ENCODE assay signal across 21 cellular contexts in the genomic region with DNA sequence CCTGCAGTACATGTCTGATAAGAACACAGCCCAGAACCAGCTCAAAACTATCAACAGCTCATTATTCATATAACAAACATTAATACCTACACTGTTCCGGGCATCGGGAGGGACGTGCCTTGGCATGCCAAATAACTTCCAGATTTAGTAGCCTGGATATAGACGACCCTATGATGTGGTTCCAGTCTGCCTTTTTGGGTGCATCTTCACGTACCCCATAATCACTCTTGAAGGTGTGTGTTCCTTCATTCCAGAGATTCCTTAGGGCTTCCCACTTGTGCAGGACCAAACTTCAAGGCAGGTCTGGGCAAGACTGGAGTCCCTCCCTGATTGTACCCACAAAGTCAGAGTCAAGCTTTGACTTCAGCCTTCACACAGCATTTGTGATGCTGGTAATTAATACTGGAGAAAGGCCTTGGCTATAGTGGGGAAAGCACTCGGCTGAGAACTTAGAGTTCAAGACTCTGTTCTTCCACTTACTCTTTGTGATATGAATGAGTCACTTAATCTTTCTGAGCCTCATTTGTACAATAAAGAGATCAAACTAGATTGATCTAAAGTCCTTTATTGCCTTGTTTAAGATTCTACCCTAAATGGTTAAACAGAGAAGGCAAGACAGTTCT. TPM values are rescaled to one million over a fixed set of nuclear protein-coding genes. Genes with fewer than 3 reads are reported as not detected.
DNase-seq lines count a peak whose midpoint lies in the region; ATAC-seq, FAIRE-seq and TF ChIP-seq lines count a peak whose summit lies in the region.
"Had no signal": no experiment of that assay in that cellular context is flagged by ENCODE, and none has a peak within 500 bp of the region (broad histone marks: within the 10 kb centered on the region; RNA-seq: fewer than 3 reads in every experiment).

No MANE protein-coding gene starts in this region.

- CTCF ChIA-PET in RWPE1 (lab: Yijun Ruan, JAX), result interaction anchor here (0.6 kb wide), 2 partner anchors 8 to 80 kb away, joined by 3 to 4 read pairs; no protein-coding TSS in a partner anchor

- ATAC-seq in GM21717 (IDR thresholded peaks at IDR 0.05; ENCODE audit: unreplicated experiment) (no peak), GM19035 (IDR thresholded peaks at IDR 0.05; ENCODE audit: unreplicated experiment) (no peak)
- ATAC-seq: CD8-positive, alpha-beta T cell; GM12878 had no signal

- no peak overlapping the region for H2AK5ac ChIP-seq in neuronal stem cell (ENCODE audit: low read depth, low read length)

- no peak overlapping the region for H3K23ac ChIP-seq in neuronal stem cell (ENCODE audit: low read depth, low read length, poor library complexity)

- no peak overlapping the region for H3K9ac ChIP-seq in neuronal stem cell (ENCODE audit: low read depth, low read length, poor library complexity)
- H3K9ac ChIP-seq: BLaER1 treated with 17β-estradiol and CSF1 and Interleukin-3, amounts not matched to agents 10 nM and 100 nM had no signal

- no peak overlapping the region for H2BK15ac ChIP-seq in neuronal stem cell (ENCODE audit: low read length)

- TF ChIP-seq POLR2A in H54 (IDR thresholded peaks at IDR 0.05; ENCODE audit: low read depth, low read length) (no peak), erythroblast (IDR thresholded peaks at IDR 0.05; ENCODE audit: low read length) (no peak)

- H3K14ac ChIP-seq in neuronal stem cell (ENCODE audit: low read length), result no peak overlapping the region

- no CpG with 5 or more reads among the region's 6 CpGs for WGBS in neuronal stem cell (ENCODE audit: extremely low coverage in 2 of 2, insufficient read length in 2 of 2, insufficient replicate concordance in 1 of 2), 2 donors

- H3K79me1 ChIP-seq in neuronal stem cell (ENCODE audit: low read depth, low read length), result no peaks in the 10 kb centered on the region

- peaks cover 4 to 14% of the 10 kb centered on the region in 2 donors for H3K4me1 ChIP-seq in neuronal stem cell (ENCODE audit: control insufficient read depth in 2 of 2, insufficient read depth in 1 of 2, low read depth in 1 of 2, low read length in 2 of 2)
- H3K4me1 ChIP-seq: BLaER1 treated with 17β-estradiol and CSF1 and Interleukin-3, amounts not matched to agents 10 nM and 100 nM had no signal

- H3K4me2 ChIP-seq in neuronal stem cell (ENCODE audit: insufficient read depth, low read length, poor library complexity, severe bottlenecking), result no peak overlapping the region
- H3K4me2 ChIP-seq: BLaER1 treated with 17β-estradiol and CSF1 and Interleukin-3, amounts not matched to agents 10 nM and 100 nM had no signal

- H3K4me3 ChIP-seq in neuronal stem cell (ENCODE audit: low read length in 2 of 2), result no peak overlapping the region
- H3K4me3 ChIP-seq: BLaER1 treated with 17β-estradiol and CSF1 and Interleukin-3, amounts not matched to agents 10 nM and 100 nM; GM12878 had no signal

- POLR2A ChIA-PET in RWPE1 (lab: Yijun Ruan, JAX; ENCODE audit: low non-redundant PET), result no interaction called here

- DNase-seq in H54 (ENCODE audit: insufficient read length, low spot score) (no peak), RWPE1 (ENCODE audit: low spot score) (peak; percentile 71), epithelial cell of prostate (ENCODE audit: low read depth, low spot score) (peak; percentile 54), neuronal stem cell (ENCODE audit: low spot score) (no peak), erythroblast (lab: John Stamatoyannopoulos, UW) (no peak), pons (ENCODE audit: low spot score) (no peak)
- DNase-seq: CD8-positive, alpha-beta T cell; DMS53; EL; KG1; NCI-H1417; NCI-H187; NCI-H2107; NCI-H510A; NCI-H774; SHP77 treated with DMSO at 0.1 percent for 48 hours had no signal

- no peak overlapping the region for H4K91ac ChIP-seq in neuronal stem cell (ENCODE audit: low read depth, low read length, poor library complexity)

- H3K18ac ChIP-seq in neuronal stem cell (ENCODE audit: low read length), result no peak overlapping the region

- H3K27ac ChIP-seq in RWPE1, result peak overlapping the region; percentile 45; the same call in 1 of the 2 replicates
- H3K27ac ChIP-seq in epithelial cell of prostate, result peak overlapping the region; percentile 88
- H3K27ac ChIP-seq in neuronal stem cell (replicated peaks; ENCODE audit: low read length), result no peak overlapping the region
- H3K27ac ChIP-seq: BLaER1 treated with 17β-estradiol and CSF1 and Interleukin-3, amounts not matched to agents 10 nM and 100 nM had no signal

- H2AFZ ChIP-seq in neuronal stem cell (ENCODE audit: low read length), result peak overlapping the region; percentile 1

- H3K27me3 ChIP-seq in neuronal stem cell (ENCODE audit: control insufficient read depth in 3 of 3, insufficient read depth in 3 of 3, low read depth in 1 of 3, low read length in 3 of 3), result no peaks in the 10 kb centered on the region
- H3K27me3 ChIP-seq: BLaER1 treated with 17β-estradiol and CSF1 and Interleukin-3, amounts not matched to agents 10 nM and 100 nM had no signal

- peak; percentile 53 for FAIRE-seq in H54 (lab: Jason Lieb, UNC)
- FAIRE-seq: GM12878, GM19239 had no signal

- no peak overlapping the region for H2BK5ac ChIP-seq in neuronal stem cell (ENCODE audit: low read length)

- H4K8ac ChIP-seq in neuronal stem cell (ENCODE audit: low read depth, low read length), result no peak overlapping the region

- H3K9me3 ChIP-seq in neuronal stem cell (replicated peaks in 1 of 2; ENCODE audit: control insufficient read depth in 2 of 2, insufficient read depth in 1 of 2, low read depth in 1 of 2, low read length in 2 of 2), result no peaks in the 10 kb centered on the region
- H3K9me3 ChIP-seq: BLaER1 treated with 17β-estradiol and CSF1 and Interleukin-3, amounts not matched to agents 10 nM and 100 nM had no signal

- TF ChIP-seq CTCF in RWPE1 (conservative IDR thresholded peaks at IDR 0.05; ENCODE audit: low read depth), result no peak

- no peak overlapping the region for H3K4ac ChIP-seq in neuronal stem cell (ENCODE audit: low read length)

- H2BK12ac ChIP-seq in neuronal stem cell (ENCODE audit: low read length), result no peak overlapping the region

- no peaks in the 10 kb centered on the region for H3K36me3 ChIP-seq in neuronal stem cell (replicated peaks in 1 of 2; ENCODE audit: control insufficient read depth in 2 of 2, insufficient read depth in 2 of 2, low read length in 2 of 2)
- H3K36me3 ChIP-seq: BLaER1 treated with 17β-estradiol and CSF1 and Interleukin-3, amounts not matched to agents 10 nM and 100 nM had no signal

- H2BK120ac ChIP-seq in neuronal stem cell (ENCODE audit: low read depth, low read length), result no peak overlapping the region

RNA-seq across cellular contexts. Expression of a gene that starts 27.7 kb away (rescaled TPM):
- polyA plus RNA-seq in neuronal stem cell (2013, experiment 1 of 2), result 34.9 TPM
- 35.6 TPM for polyA plus RNA-seq in neuronal stem cell (2013, experiment 2 of 2)

Comparison
In these comparisons a context has a peak if more than half of its experiments do, and no peak if none do; other contexts are left out.
1. DNase-seq: peak in RWPE1 (single experiment) and epithelial cell of prostate (single experiment); none in H54 (single experiment), neuronal stem cell (single experiment), erythroblast (0 of 2) and pons (single experiment).